1 cellular context compared by ENCODE assay signal in genomic region chr15:64333986-64334385, GRCh38.
TF ChIP-seq lines count a peak whose summit lies in the region.

No MANE protein-coding gene starts in this region.

TF ChIP-seq in SK-N-SH treated with all-trans-retinoic acid at 6 μM for 48 hours, 23 proteins besides CTCF, POLR2A, EP300 and RAD21 (continued from another document):
- TF ChIP-seq PATZ1 (CRISPR knock-in tag; IDR thresholded peaks at IDR 0.05; ENCODE audit: borderline replicate concordance) (no peak), ZC3H10 (CRISPR knock-in tag; IDR thresholded peaks at IDR 0.05) (no peak), TSHZ2 (CRISPR knock-in tag; IDR thresholded peaks at IDR 0.05) (no peak), RARB (CRISPR knock-in tag; IDR thresholded peaks at IDR 0.05) (no peak), ZFP3 (CRISPR knock-in tag; IDR thresholded peaks at IDR 0.05) (no peak), ZFP30 (CRISPR knock-in tag; IDR thresholded peaks at IDR 0.05) (no peak), PPARA (CRISPR knock-in tag; IDR thresholded peaks at IDR 0.05; ENCODE audit: borderline replicate concordance) (no peak), ARNTL (CRISPR knock-in tag; IDR thresholded peaks at IDR 0.05; ENCODE audit: borderline replicate concordance, low read depth) (no peak), SNAI2 (CRISPR knock-in tag; IDR thresholded peaks at IDR 0.05) (no peak), TCF4 (CRISPR knock-in tag; IDR thresholded peaks at IDR 0.05; ENCODE audit: borderline replicate concordance) (no peak), ZNF70 (CRISPR knock-in tag; IDR thresholded peaks at IDR 0.05) (no peak), BACH2 (CRISPR knock-in tag; IDR thresholded peaks at IDR 0.05; ENCODE audit: borderline replicate concordance) (no peak), GLIS3 (CRISPR knock-in tag; IDR thresholded peaks at IDR 0.05) (no peak), POU6F1 (CRISPR knock-in tag; IDR thresholded peaks at IDR 0.05; ENCODE audit: borderline replicate concordance, low read depth) (no peak), ZNF565 (CRISPR knock-in tag; conservative IDR thresholded peaks at IDR 0.05; ENCODE audit: low read depth) (no peak), CSDC2 (CRISPR knock-in tag; IDR thresholded peaks at IDR 0.05) (no peak), CSRNP3 (CRISPR knock-in tag; IDR thresholded peaks at IDR 0.05) (no peak)
TF ChIP-seq in SK-N-SH treated with all-trans-retinoic acid at 6 μM for 48 hours: peak in this region for 0.
